Comparison of ENCODE assay signal across 31 cellular contexts in genomic region chr9:14300588-14300987, GRCh38. TPM values are rescaled to one million over a fixed set of nuclear protein-coding genes. Genes with fewer than 3 reads are reported as not detected.
DNase-seq lines count a peak whose midpoint lies in the region; ATAC-seq, FAIRE-seq and TF ChIP-seq lines count a peak whose summit lies in the region.
"Had no signal": no experiment of that assay in that cellular context is flagged by ENCODE, and none has a peak within 500 bp of the region (broad histone marks: within the 10 kb centered on the region; RNA-seq: fewer than 3 reads in every experiment).

No MANE protein-coding gene starts in this region.

- peak overlapping the region in 2 of 3 donors; percentile 28 to 42 for H3K4me3 ChIP-seq in breast epithelium
- H3K4me3 ChIP-seq in keratinocyte (ENCODE audit: control insufficient read depth in 2 of 3, extremely low read depth in 1 of 3, insufficient read depth in 2 of 3, low read depth in 1 of 3, low read length in 3 of 3) = peak overlapping the region in 1 of 3 experiments; percentile 32
- H3K4me3 ChIP-seq in small intestine (ENCODE audit: low read depth in 1 of 2, low read length in 2 of 2) = no peak overlapping the region
- H3K4me3 ChIP-seq: cardiac muscle cell, sigmoid colon, thyroid gland had no signal

- no peaks in the 10 kb centered on the region for H3K9me1 ChIP-seq in keratinocyte (ENCODE audit: control insufficient read depth, extremely low read depth, insufficient read depth, low read length)

- peaks cover 82% of the 10 kb centered on the region for H3K79me2 ChIP-seq in keratinocyte (ENCODE audit: control insufficient read depth, insufficient read depth, low read length)

- H3K4me3 Mint-ChIP-seq in Calu3 (ENCODE audit: low read depth, unreplicated experiment) (peak overlapping the region; percentile 57), mesothelial cell of epicardium (no peak overlapping the region)
- H3K4me3 Mint-ChIP-seq: activated CD8-positive, alpha-beta memory T cell treated with anti-CD3 and anti-CD28 coated beads, Interleukin-2, amount 10 ng/mL, durations not matched to agents 7 days and 5 days; dendritic cell treated with granulocyte-macrophage colony-stimulating factor and Interleukin-4, amounts not matched to agents 40 ng/mL and 50 ng/mL, for 4 days; WTC11 had no signal

- intact Hi-C loops in Calu3 (cut with micrococcal nuclease; ENCODE audit: unreplicated experiment) (loop anchor here (10.0 kb wide), 1 partner anchor 46 kb away; no protein-coding TSS in a partner anchor), breast epithelium (cut with DNase I; ENCODE audit: low total_unique reads) (no loop called here)

- peaks cover 42% of the 10 kb centered on the region for H3K4me1 Mint-ChIP-seq in Calu3 (ENCODE audit: low read depth, unreplicated experiment)
- peaks cover 80% of the 10 kb centered on the region for H3K4me1 Mint-ChIP-seq in mesothelial cell of epicardium
- H3K4me1 Mint-ChIP-seq: activated CD8-positive, alpha-beta memory T cell treated with anti-CD3 and anti-CD28 coated beads, Interleukin-2, amount 10 ng/mL, durations not matched to agents 7 days and 5 days had no signal

- no peaks in the 10 kb centered on the region for H3K27me3 ChIP-seq in breast epithelium
- H3K27me3 ChIP-seq in keratinocyte (ENCODE audit: control insufficient read depth, extremely low read depth, insufficient read depth, low read length) = no peaks in the 10 kb centered on the region
- H3K27me3 ChIP-seq in small intestine (ENCODE audit: control insufficient read depth in 2 of 2, insufficient read depth in 2 of 2, low read length in 2 of 2) = no peaks in the 10 kb centered on the region
- H3K27me3 ChIP-seq: adrenal gland, BE2C, cardiac muscle cell, Peyer's patch, sigmoid colon, thyroid gland had no signal

- BruUV-seq in Calu3 (replicated peaks; lab: Mats Ljungman, UMichigan) = no TSS peak

- H3K4me1 ChIP-seq in breast epithelium (peaks cover 0 to 8% of the 10 kb centered on the region in 2 donors), keratinocyte (ENCODE audit: control insufficient read depth, extremely low read depth, insufficient read depth, low read length) (peaks cover 36% of the 10 kb centered on the region), small intestine (ENCODE audit: control insufficient read depth in 2 of 2, insufficient read depth in 1 of 2, low read depth in 1 of 2, low read length in 1 of 2) (peaks cover 9 to 10% of the 10 kb centered on the region in 2 donors)

- H2AFZ ChIP-seq in keratinocyte (ENCODE audit: control insufficient read depth, low read length) = no peak overlapping the region

- H3K36me3 Mint-ChIP-seq in Calu3 (ENCODE audit: insufficient read depth, unreplicated experiment) = peaks cover 10% of the 10 kb centered on the region
- peaks cover 27% of the 10 kb centered on the region for H3K36me3 Mint-ChIP-seq in mesothelial cell of epicardium
- H3K36me3 Mint-ChIP-seq: activated CD8-positive, alpha-beta memory T cell treated with anti-CD3 and anti-CD28 coated beads, Interleukin-2, amount 10 ng/mL, durations not matched to agents 7 days and 5 days had no signal

- dilution Hi-C loops in keratinocyte (cut with MboI; ENCODE audit: extremely low pct_ligation_motif_present, low sequenced_read_pairs) = no loop called here

- peak overlapping the region; percentile 76 for H3K4me2 ChIP-seq in keratinocyte (ENCODE audit: control insufficient read depth, extremely low read depth, insufficient read depth, low read depth, low read length)

- H3K9me3 Mint-ChIP-seq in Calu3 (ENCODE audit: low read depth, unreplicated experiment) (no peaks in the 10 kb centered on the region), mesothelial cell of epicardium (no peaks in the 10 kb centered on the region)
- H3K9me3 Mint-ChIP-seq: dendritic cell treated with granulocyte-macrophage colony-stimulating factor and Interleukin-4, amounts not matched to agents 40 ng/mL and 50 ng/mL, for 4 days; WTC11 had no signal

- no peaks in the 10 kb centered on the region for H3K27me3 Mint-ChIP-seq in Calu3 (ENCODE audit: unreplicated experiment)
- H3K27me3 Mint-ChIP-seq in mesothelial cell of epicardium (ENCODE audit: low read depth) = no peaks in the 10 kb centered on the region

- H3K27ac ChIP-seq in breast epithelium (peak overlapping the region; percentile 22 to 55), keratinocyte (ENCODE audit: control insufficient read depth, insufficient read depth, low read length) (no peak overlapping the region), small intestine (ENCODE audit: low read depth in 1 of 2, low read length in 1 of 2) (peak overlapping the region; percentile 57 to 70)
- H3K27ac ChIP-seq: cardiac muscle cell, thyroid gland had no signal

- 14 to 63% (median 34%) methylated on average over 3 of the region's 3 CpGs for WGBS in small intestine, 3 donors

- CTCF ChIA-PET in Calu3 (lab: Charles Lee) = no interaction called here

- TF ChIP-seq POLR2A in breast epithelium (IDR thresholded peaks at IDR 0.05) = no peak

- H3K9ac ChIP-seq in keratinocyte (ENCODE audit: control insufficient read depth, extremely low read depth, insufficient read depth, low read length) = no peak overlapping the region

- H3K27ac Mint-ChIP-seq in Calu3 (ENCODE audit: unreplicated experiment) = peak overlapping the region; percentile 59
- H3K27ac Mint-ChIP-seq in mesothelial cell of epicardium = no peak overlapping the region
- H3K27ac Mint-ChIP-seq: activated CD8-positive, alpha-beta memory T cell treated with anti-CD3 and anti-CD28 coated beads, Interleukin-2, amount 10 ng/mL, durations not matched to agents 7 days and 5 days; dendritic cell treated with granulocyte-macrophage colony-stimulating factor and Interleukin-4, amounts not matched to agents 40 ng/mL and 50 ng/mL, for 4 days; WTC11 had no signal

- ATAC-seq in GM21367 (IDR thresholded peaks at IDR 0.05; ENCODE audit: unreplicated experiment) = no peak
- ATAC-seq: activated CD8-positive, alpha-beta memory T cell treated with anti-CD3 and anti-CD28 coated beads, Interleukin-2, amount 10 ng/mL, durations not matched to agents 7 days and 5 days; WTC11 had no signal

- FAIRE-seq in keratinocyte (lab: Jason Lieb, UNC) = no peak
- FAIRE-seq in small intestine (lab: Jason Lieb, UNC) = no peak
- FAIRE-seq: endometrium, G401.6, islet of Langerhans had no signal

- H3K9me3 ChIP-seq in breast epithelium (no peaks in the 10 kb centered on the region), keratinocyte (ENCODE audit: control insufficient read depth, low read depth, low read length) (no peaks in the 10 kb centered on the region), small intestine (ENCODE audit: control insufficient read depth, low read depth) (no peaks in the 10 kb centered on the region)
- H3K9me3 ChIP-seq: adrenal gland, BE2C, Peyer's patch, sigmoid colon, thyroid gland had no signal

- H4K20me1 ChIP-seq in keratinocyte (ENCODE audit: control insufficient read depth, extremely low read depth, insufficient read depth, low read length) = peaks cover 3% of the 10 kb centered on the region

- H3K36me3 ChIP-seq in breast epithelium (peaks cover 3% of the 10 kb centered on the region), keratinocyte (ENCODE audit: control insufficient read depth in 2 of 2, extremely low read depth in 1 of 2, insufficient read depth in 2 of 2, low read length in 2 of 2) (peaks cover 0 to 8% of the 10 kb centered on the region in 2 experiments), small intestine (ENCODE audit: control insufficient read depth in 2 of 2, insufficient read depth in 2 of 2, low read length in 2 of 2) (peaks cover 0 to 5% of the 10 kb centered on the region in 2 donors)
- H3K36me3 ChIP-seq: adrenal gland, cardiac muscle cell, Peyer's patch, sigmoid colon, thyroid gland had no signal

- TF ChIP-seq CTCF in Calu3 (IDR thresholded peaks at IDR 0.05; ENCODE audit: unreplicated experiment) (no peak), breast epithelium (IDR thresholded peaks at IDR 0.05) (no peak), keratinocyte (optimal IDR thresholded peaks at IDR 0.05 in 1 of 3, IDR thresholded peaks at IDR 0.05 in 1 of 3, conservative IDR thresholded peaks at IDR 0.05 in 1 of 3; ENCODE audit: extremely low read depth in 1 of 3, insufficient read depth in 2 of 3, low read length in 3 of 3) (no peak), mesothelial cell of epicardium (IDR thresholded peaks at IDR 0.05; ENCODE audit: unreplicated experiment) (no peak)

- no peak for DNase-seq in Calu3
- no peak for DNase-seq in breast epithelium (ENCODE audit: low spot score in 2 of 2)
- no peak for DNase-seq in keratinocyte (ENCODE audit: low read depth, low spot score)
- DNase-seq in small intestine = no peak
- no peak for DNase-seq in mesothelial cell of epicardium (ENCODE audit: low spot score in 2 of 2, unreplicated experiment in 2 of 2)
- no peak for DNase-seq in NCI-H146 treated with DMSO at 0.1 percent for 48 hours (lab: John Stamatoyannopoulos, UW; ENCODE audit: unreplicated experiment)
- DNase-seq: activated CD4-positive, alpha-beta T cell treated with anti-CD3 and anti-CD28 coated beads, Interleukin-2, amount 50 U/mL, for 1 hour; activated CD8-positive, alpha-beta memory T cell treated with anti-CD3 and anti-CD28 coated beads, Interleukin-2, amount 10 ng/mL, durations not matched to agents 7 days and 5 days; activated naive CD4-positive, alpha-beta T cell; activated T-cell treated with anti-CD3 and anti-CD28 coated beads, Interleukin-2, amount 50 U/mL, for 48 hours; BE2C; GOT3; IMR-90; NCI-H1048; NCI-H2029; NCI-H2227 treated with DMSO at 0.1 percent for 48 hours; NCI-H69; Peyer's patch; posterior cingulate gyrus; sigmoid colon; stimulated activated naive CD4-positive, alpha-beta T cell treated with Interleukin-2 at 50 U/mL for 16 hours; SW 1271; thyroid gland had no signal

RNA-seq across cellular contexts. Expression of gene NFIB, which starts 13.4 kb away (rescaled TPM):
- total RNA-seq in Calu3 (2022) (75.8 and 76.2 TPM in 2 replicates), breast epithelium (100 to 1,000 TPM in 2 of 3 donors, 10 to 100 TPM in 1; 95.2 to 237 (median 105) TPM), mesothelial cell of epicardium (213 to 237 TPM (median 230 TPM) in 3 replicates)
- polyA plus RNA-seq in keratinocyte (3.6 to 23.1 TPM (median 8.9 TPM) in 3 replicates), small intestine (10 to 100 TPM in 2 of 3 donors, 1 to 10 TPM in 1; 7.8 to 15.9 (median 11.2) TPM)
- 12.3 TPM for polyA plus RNA-seq in keratinocyte (2011; ENCODE audit: low read depth)
- 7.3 and 10.7 TPM in 2 replicates for polyA plus RNA-seq in keratinocyte (2011; cell fraction: cytosol; rRNA removed)
- 25.9 and 27.8 TPM in 2 replicates for polyA plus RNA-seq in keratinocyte (2011; cell fraction: nucleus; rRNA removed)
- polyA plus RNA-seq in keratinocyte (2012; ENCODE audit: low replicate concordance) = 9.5 and 16.1 TPM in 2 replicates
- 18.4 to 56.7 TPM (median 39.1 TPM) in 3 replicates for polyA minus RNA-seq in keratinocyte
- 9.4 TPM for polyA minus RNA-seq in keratinocyte (2011; cell fraction: cytosol; rRNA and poly(A)+ RNA removed)
- polyA minus RNA-seq in keratinocyte (2011; cell fraction: nucleus; rRNA and poly(A)+ RNA removed) = 19.2 and 58.1 TPM in 2 replicates
- total RNA-seq: activated CD8-positive, alpha-beta memory T cell treated with anti-CD3 and anti-CD28 coated beads, Interleukin-2, amount 10 ng/mL, durations not matched to agents 7 days and 5 days had no signal

Comparison
In these comparisons a context has a peak if more than half of its experiments do, and no peak if none do; other contexts are left out.
1. H3K4me3 ChIP-seq: peak in breast epithelium (2 of 3); none in small intestine (0 of 2).